Comparison of ENCODE assay signal across 36 cellular contexts in genomic region chr1:194353121-194353520, GRCh38.
DNase-seq lines count a peak whose midpoint lies in the region; ATAC-seq, FAIRE-seq and TF ChIP-seq lines count a peak whose summit lies in the region.
"Had no signal": no experiment of that assay in that cellular context is flagged by ENCODE, and none has a peak within 500 bp of the region (broad histone marks: within the 10 kb centered on the region; RNA-seq: fewer than 3 reads in every experiment).

No MANE protein-coding gene starts in this region.

- H3K27me3 Mint-ChIP-seq in mesothelial cell of epicardium (ENCODE audit: low read depth) = no peaks in the 10 kb centered on the region
- H3K27me3 Mint-ChIP-seq: B cell; CD4-positive, alpha-beta T cell; CD4-positive, CD25-positive, alpha-beta regulatory T cell; CD8-positive, alpha-beta memory T cell had no signal

- no peak overlapping the region for H3K27ac ChIP-seq in A549
- H3K27ac ChIP-seq: 22Rv1; BLaER1; BLaER1 treated with 17β-estradiol and CSF1 and Interleukin-3, amounts not matched to agents 10 nM and 100 nM; C4-2B had no signal

- peaks cover 15% of the 10 kb centered on the region for H3K9me3 Mint-ChIP-seq in mesothelial cell of epicardium
- H3K9me3 Mint-ChIP-seq: CD4-positive, alpha-beta T cell; CD4-positive, CD25-positive, alpha-beta regulatory T cell; CD8-positive, alpha-beta T cell had no signal

- peak overlapping the region; percentile 14 for H3K4me3 Mint-ChIP-seq in mesothelial cell of epicardium
- H3K4me3 Mint-ChIP-seq: B cell; CD14-positive monocyte; CD4-positive, alpha-beta memory T cell; CD4-positive, alpha-beta T cell; CD4-positive, CD25-positive, alpha-beta regulatory T cell; CD8-positive, alpha-beta memory T cell; CD8-positive, alpha-beta T cell had no signal

- no peak overlapping the region for H3K4me3 ChIP-seq in A549
- H3K4me3 ChIP-seq: BLaER1; BLaER1 treated with 17β-estradiol and CSF1 and Interleukin-3, amounts not matched to agents 10 nM and 100 nM had no signal

- TF ChIP-seq CTCF in A549 (IDR thresholded peaks at IDR 0.05) (no peak), D721Med (IDR thresholded peaks at IDR 0.05; ENCODE audit: insufficient read depth, missing control alignments) (no peak), mesothelial cell of epicardium (IDR thresholded peaks at IDR 0.05; ENCODE audit: unreplicated experiment) (no peak)

- CTCF ChIA-PET in A549 (lab: Yijun Ruan, JAX) = no interaction called here

- H3K27ac Mint-ChIP-seq in mesothelial cell of epicardium = peak overlapping the region; percentile 68
- H3K27ac Mint-ChIP-seq: B cell; CD14-positive monocyte; CD4-positive, alpha-beta memory T cell; CD4-positive, alpha-beta T cell; CD4-positive, CD25-positive, alpha-beta regulatory T cell; CD8-positive, alpha-beta memory T cell; CD8-positive, alpha-beta T cell had no signal

- no peaks in the 10 kb centered on the region for H3K9me3 ChIP-seq in A549
- H3K9me3 ChIP-seq: BE2C, Caco-2 had no signal

- ATAC-seq in A549 = no peak
- ATAC-seq: CD8-positive, alpha-beta T cell had no signal

- DNase-seq in A549 (ENCODE audit: low read depth in 1 of 2, low spot score in 1 of 2) (no peak), D721Med (ENCODE audit: insufficient read length, low spot score) (no peak), SK-N-DZ (ENCODE audit: low spot score) (peak; percentile 93), mesothelial cell of epicardium (ENCODE audit: low spot score in 2 of 2, unreplicated experiment in 2 of 2) (no peak), COLO668 (lab: John Stamatoyannopoulos, UW; ENCODE audit: unreplicated experiment) (no peak), NCI-H187 (lab: John Stamatoyannopoulos, UW) (no peak)
- no peak for DNase-seq in activated CD8-positive, alpha-beta memory T cell treated with anti-CD3 and anti-CD28 coated beads for 24 hours
- DNase-seq in activated CD4-positive, alpha-beta T cell treated with anti-CD3 and anti-CD28 coated beads, Interleukin-2, amount 50 U/mL, for 1 hour = no peak
- DNase-seq: 8988T; ACHN; AML-193; BE2C; C1 segment of cervical spinal cord; Caco-2; Calu3; CD4-positive, alpha-beta memory T cell; CD4-positive, alpha-beta T cell; CD4-positive, CD25-positive, alpha-beta regulatory T cell; CD8-positive, alpha-beta memory T cell; CD8-positive, alpha-beta T cell; COR-L47; DMS 273 treated with DMSO at 0.1 percent for 48 hours; DMS153; DMS53; DMS79; DMS79 treated with DMSO at 0.1 percent for 48 hours; DND-41; EL had no signal

- TF ChIP-seq RAD21 in A549 (conservative IDR thresholded peaks at IDR 0.05 in 1 of 2, IDR thresholded peaks at IDR 0.05 in 1 of 2) = no peak

- POLR2A ChIA-PET in A549 (lab: Yijun Ruan, JAX) = no interaction called here

- H3K4me1 ChIP-seq in A549 = no peaks in the 10 kb centered on the region
- H3K4me1 ChIP-seq: BE2C; BLaER1; BLaER1 treated with 17β-estradiol and CSF1 and Interleukin-3, amounts not matched to agents 10 nM and 100 nM; Caco-2 had no signal

- H3K36me3 Mint-ChIP-seq in mesothelial cell of epicardium = peaks cover 13% of the 10 kb centered on the region
- H3K36me3 Mint-ChIP-seq: CD14-positive monocyte; CD4-positive, alpha-beta memory T cell; CD4-positive, CD25-positive, alpha-beta regulatory T cell; CD8-positive, alpha-beta memory T cell; CD8-positive, alpha-beta T cell had no signal

- WGBS in A549 (ENCODE audit: missing lambda C conversion rate) = 57% methylated on average over 3 of the region's 3 CpGs

- peaks cover 26% of the 10 kb centered on the region for H3K4me1 Mint-ChIP-seq in mesothelial cell of epicardium
- H3K4me1 Mint-ChIP-seq: B cell; CD14-positive monocyte; CD4-positive, CD25-positive, alpha-beta regulatory T cell; CD8-positive, alpha-beta memory T cell had no signal

- H3K4me2 ChIP-seq in A549 = no peak overlapping the region
- H3K4me2 ChIP-seq: BLaER1; BLaER1 treated with 17β-estradiol and CSF1 and Interleukin-3, amounts not matched to agents 10 nM and 100 nM had no signal

- no peak for TF ChIP-seq POLR2A in A549 (IDR thresholded peaks at IDR 0.05; ENCODE audit: low read length)

- TF ChIP-seq EP300 in A549 (IDR thresholded peaks at IDR 0.05) = no peak

- FAIRE-seq in A549 (lab: Jason Lieb, UNC) = peak; percentile 72
- FAIRE-seq in D721Med (lab: Jason Lieb, UNC) = peak; percentile 87
- FAIRE-seq: A204.1, G401.6 had no signal

TF ChIP-seq in A549, 52 proteins besides CTCF, POLR2A, EP300 and RAD21:
- TF ChIP-seq, protein P1, sequence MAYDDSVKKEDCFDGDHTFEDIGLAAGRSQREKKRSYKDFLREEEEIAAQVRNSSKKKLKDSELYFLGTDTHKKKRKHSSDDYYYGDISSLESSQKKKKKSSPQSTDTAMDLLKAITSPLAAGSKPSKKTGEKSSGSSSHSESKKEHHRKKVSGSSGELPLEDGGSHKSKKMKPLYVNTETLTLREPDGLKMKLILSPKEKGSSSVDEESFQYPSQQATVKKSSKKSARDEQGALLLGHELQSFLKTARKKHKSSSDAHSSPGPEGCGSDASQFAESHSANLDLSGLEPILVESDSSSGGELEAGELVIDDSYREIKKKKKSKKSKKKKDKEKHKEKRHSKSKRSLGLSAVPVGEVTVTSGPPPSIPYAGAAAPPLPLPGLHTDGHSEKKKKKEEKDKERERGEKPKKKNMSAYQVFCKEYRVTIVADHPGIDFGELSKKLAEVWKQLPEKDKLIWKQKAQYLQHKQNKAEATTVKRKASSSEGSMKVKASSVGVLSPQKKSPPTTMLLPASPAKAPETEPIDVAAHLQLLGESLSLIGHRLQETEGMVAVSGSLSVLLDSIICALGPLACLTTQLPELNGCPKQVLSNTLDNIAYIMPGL (CRISPR knock-in tag; IDR thresholded peaks at IDR 0.05; ENCODE audit: borderline replicate concordance) = no peak
- no peak for TF ChIP-seq FOSB (CRISPR knock-in tag; IDR thresholded peaks at IDR 0.05)
- no peak for TF ChIP-seq CEBPB (IDR thresholded peaks at IDR 0.05)
- no peak for TF ChIP-seq RCOR1 (IDR thresholded peaks at IDR 0.05; ENCODE audit: low read depth, low read length)
- no peak for TF ChIP-seq CHD2 (IDR thresholded peaks at IDR 0.05; ENCODE audit: low read length, partially characterized antibody)
- TF ChIP-seq, protein P2, sequence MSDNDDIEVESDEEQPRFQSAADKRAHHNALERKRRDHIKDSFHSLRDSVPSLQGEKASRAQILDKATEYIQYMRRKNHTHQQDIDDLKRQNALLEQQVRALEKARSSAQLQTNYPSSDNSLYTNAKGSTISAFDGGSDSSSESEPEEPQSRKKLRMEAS (IDR thresholded peaks at IDR 0.05) = no peak
- TF ChIP-seq POLR2AphosphoS2 (conservative IDR thresholded peaks at IDR 0.05; ENCODE audit: low read length) = no peak
- no peak for TF ChIP-seq FOXS1 (CRISPR knock-in tag; IDR thresholded peaks at IDR 0.05)
- TF ChIP-seq JUNB (IDR thresholded peaks at IDR 0.05) = no peak
- no peak for TF ChIP-seq CHD4 (IDR thresholded peaks at IDR 0.05; ENCODE audit: borderline replicate concordance)
- no peak for TF ChIP-seq GATA3 (IDR thresholded peaks at IDR 0.05; ENCODE audit: borderline replicate concordance)
- TF ChIP-seq JUN (IDR thresholded peaks at IDR 0.05) = no peak
- no peak for TF ChIP-seq SREBF2 (IDR thresholded peaks at IDR 0.05)
- no peak for TF ChIP-seq RFX5 (IDR thresholded peaks at IDR 0.05)
- TF ChIP-seq, protein P3, sequence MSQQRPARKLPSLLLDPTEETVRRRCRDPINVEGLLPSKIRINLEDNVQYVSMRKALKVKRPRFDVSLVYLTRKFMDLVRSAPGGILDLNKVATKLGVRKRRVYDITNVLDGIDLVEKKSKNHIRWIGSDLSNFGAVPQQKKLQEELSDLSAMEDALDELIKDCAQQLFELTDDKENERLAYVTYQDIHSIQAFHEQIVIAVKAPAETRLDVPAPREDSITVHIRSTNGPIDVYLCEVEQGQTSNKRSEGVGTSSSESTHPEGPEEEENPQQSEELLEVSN (IDR thresholded peaks at IDR 0.05; ENCODE audit: borderline replicate concordance, low read depth) = no peak
- TF ChIP-seq RNF2 (IDR thresholded peaks at IDR 0.05; ENCODE audit: borderline replicate concordance, low read depth) = no peak
- no peak for TF ChIP-seq RARB (CRISPR knock-in tag; IDR thresholded peaks at IDR 0.05)
- no peak for TF ChIP-seq ELK1 (IDR thresholded peaks at IDR 0.05; ENCODE audit: low read depth, low read length)
- TF ChIP-seq REST (IDR thresholded peaks at IDR 0.05) = no peak
- no peak for TF ChIP-seq ESRRA (IDR thresholded peaks at IDR 0.05; ENCODE audit: borderline replicate concordance, low read length)
